In the genomic region with DNA sequence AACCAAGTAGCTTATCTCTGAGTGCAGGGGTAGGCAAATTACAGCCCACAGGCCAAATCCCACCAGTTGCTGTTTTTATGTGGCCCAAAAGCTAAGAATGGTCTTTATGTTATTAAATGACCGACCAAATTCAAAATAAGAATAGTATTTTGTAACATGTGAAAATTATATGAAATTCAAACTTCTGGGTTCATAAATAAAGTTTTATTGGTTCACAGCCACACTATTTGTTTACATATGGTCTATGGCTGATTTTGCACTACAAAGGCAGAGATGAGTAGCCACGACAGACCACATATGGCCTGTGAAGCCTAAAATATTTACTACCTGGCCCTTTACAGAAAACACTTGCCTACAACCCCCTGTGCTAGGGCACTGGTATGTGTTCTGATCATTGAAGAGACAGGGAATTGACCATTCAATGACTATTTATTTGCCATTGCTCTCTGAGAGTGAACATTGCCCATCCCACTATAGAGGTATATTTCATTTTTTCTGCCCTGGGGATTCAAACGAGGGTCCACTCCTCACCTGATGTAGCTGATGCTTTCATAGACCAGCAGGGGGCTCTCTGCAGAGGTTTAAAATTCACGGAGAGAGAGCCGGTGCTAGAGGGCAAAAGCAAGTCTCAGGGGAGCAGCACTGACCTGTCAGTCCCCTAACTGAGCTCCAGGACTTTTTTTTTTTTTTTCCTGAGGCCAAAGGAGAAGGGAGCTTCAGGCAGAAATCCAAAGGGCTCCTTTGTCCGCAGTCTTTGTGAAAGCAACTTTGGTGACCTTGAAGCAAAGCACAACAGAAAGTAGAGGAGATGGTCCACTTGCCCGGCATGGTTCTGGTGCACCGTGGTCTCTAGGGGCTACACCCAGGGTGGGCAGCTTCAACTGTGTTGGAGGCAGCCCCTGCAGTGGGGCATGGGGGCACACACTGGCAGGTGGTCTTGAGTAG, we compare ENCODE assay signal across 8 cellular contexts. TPM values are rescaled to one million over a fixed set of nuclear protein-coding genes. Genes with fewer than 3 reads are reported as not detected.
DNase-seq lines count a peak whose midpoint lies in the region; ATAC-seq, FAIRE-seq and TF ChIP-seq lines count a peak whose summit lies in the region.
"Had no signal": no experiment of that assay in that cellular context is flagged by ENCODE, and none has a peak within 500 bp of the region (broad histone marks: within the 10 kb centered on the region; RNA-seq: fewer than 3 reads in every experiment).

No MANE protein-coding gene starts in this region.

- peak; percentile 48 for FAIRE-seq in keratinocyte (lab: Jason Lieb, UNC)

- H3K4me1 ChIP-seq in keratinocyte (ENCODE audit: control insufficient read depth, extremely low read depth, insufficient read depth, low read length): peaks cover 4% of the 10 kb centered on the region

- H3K79me2 ChIP-seq in keratinocyte (ENCODE audit: control insufficient read depth, insufficient read depth, low read length): no peaks in the 10 kb centered on the region

- ATAC-seq in GM21526 (IDR thresholded peaks at IDR 0.05; ENCODE audit: low FRiP score, unreplicated experiment): no peak

- no peak overlapping the region for H3K27ac ChIP-seq in keratinocyte (ENCODE audit: control insufficient read depth, insufficient read depth, low read length)

- H4K20me1 ChIP-seq in keratinocyte (ENCODE audit: control insufficient read depth, extremely low read depth, insufficient read depth, low read length): no peaks in the 10 kb centered on the region

- DNase-seq in ELF-1 (ENCODE audit: low read depth, low spot score): peak; percentile 65
- peak; percentile 34 for DNase-seq in LHCN-M2 (ENCODE audit: low read depth)
- peak; percentile 39 to 65 for DNase-seq in SHP77 (lab: John Stamatoyannopoulos, UW)
- no peak for DNase-seq in astrocyte of the cerebellum (ENCODE audit: low read depth)
- no peak for DNase-seq in keratinocyte (ENCODE audit: low read depth, low spot score)
- DNase-seq in stimulated activated naive CD4-positive, alpha-beta T cell treated with Interleukin-2 at 50 U/mL for 16 hours (lab: John Stamatoyannopoulos, UW): peak; percentile 26

- H3K4me2 ChIP-seq in keratinocyte (ENCODE audit: control insufficient read depth, extremely low read depth, insufficient read depth, low read depth, low read length): no peak overlapping the region

- H3K9me3 ChIP-seq in keratinocyte (ENCODE audit: control insufficient read depth, low read depth, low read length): no peaks in the 10 kb centered on the region

- peaks cover 11% of the 10 kb centered on the region for H3K27me3 ChIP-seq in keratinocyte (ENCODE audit: control insufficient read depth, extremely low read depth, insufficient read depth, low read length)

- H3K9me1 ChIP-seq in keratinocyte (ENCODE audit: control insufficient read depth, extremely low read depth, insufficient read depth, low read length): no peaks in the 10 kb centered on the region

- TF ChIP-seq CTCF in astrocyte of the cerebellum (IDR thresholded peaks at IDR 0.05; ENCODE audit: low read depth, low read length, missing control alignments) (peak; percentile 84), keratinocyte (optimal IDR thresholded peaks at IDR 0.05 in 1 of 3, IDR thresholded peaks at IDR 0.05 in 1 of 3, conservative IDR thresholded peaks at IDR 0.05 in 1 of 3; ENCODE audit: extremely low read depth in 1 of 3, insufficient read depth in 2 of 3, low read length in 3 of 3) (peak; percentile 56 to 74 (median 71))

- no peak overlapping the region for H2AFZ ChIP-seq in keratinocyte (ENCODE audit: control insufficient read depth, low read length)

- dilution Hi-C loops in keratinocyte (cut with MboI; ENCODE audit: extremely low pct_ligation_motif_present, low sequenced_read_pairs): no loop called here

- H3K36me3 ChIP-seq in keratinocyte (ENCODE audit: control insufficient read depth in 2 of 2, extremely low read depth in 1 of 2, insufficient read depth in 2 of 2, low read length in 2 of 2): no peaks in the 10 kb centered on the region

- H3K4me3 ChIP-seq in astrocyte of the cerebellum (ENCODE audit: low read depth, low read length): no peak overlapping the region
- H3K4me3 ChIP-seq in keratinocyte (ENCODE audit: control insufficient read depth in 2 of 3, extremely low read depth in 1 of 3, insufficient read depth in 2 of 3, low read depth in 1 of 3, low read length in 3 of 3): no peak overlapping the region

- H3K9ac ChIP-seq in keratinocyte (ENCODE audit: control insufficient read depth, extremely low read depth, insufficient read depth, low read length): no peak overlapping the region

- in situ Hi-C loops in astrocyte of the cerebellum (cut with HindIII; ENCODE audit: low sequenced_read_pairs): no loop called here

RNA-seq across cellular contexts. Expression of a gene that starts 7.3 kb away (rescaled TPM):
- total RNA-seq in LHCN-M2 (2014; rRNA removed): 65.1 and 73.9 TPM in 2 replicates
- polyA plus RNA-seq in LHCN-M2 (2012): 53.3 TPM
- 49.7 to 81.0 TPM (median 52.7 TPM) in 3 replicates for polyA plus RNA-seq in keratinocyte
- polyA plus RNA-seq in keratinocyte (2011; ENCODE audit: low read depth): 225 TPM
- 38.2 and 48.0 TPM in 2 replicates for polyA plus RNA-seq in keratinocyte (2011; cell fraction: cytosol; rRNA removed)
- polyA plus RNA-seq in keratinocyte (2011; cell fraction: nucleus; rRNA removed): 71.0 and 93.5 TPM in 2 replicates
- 43.2 and 100 TPM in 2 replicates for polyA plus RNA-seq in keratinocyte (2012; ENCODE audit: low replicate concordance)
- polyA minus RNA-seq in keratinocyte: 27.2 to 64.3 TPM (median 40.2 TPM) in 3 replicates
- polyA minus RNA-seq in keratinocyte (2011; cell fraction: cytosol; rRNA and poly(A)+ RNA removed): 49.5 TPM
- polyA minus RNA-seq in keratinocyte (2011; cell fraction: nucleus; rRNA and poly(A)+ RNA removed): 55.9 and 57.2 TPM in 2 replicates

RNA-seq across cellular contexts. Expression of a gene that starts 31.7 kb away (rescaled TPM):
- not detected in 2 replicates for total RNA-seq in LHCN-M2 (2014; rRNA removed)
- polyA plus RNA-seq in LHCN-M2 (2012): not detected
- polyA plus RNA-seq in keratinocyte: not detected in 3 replicates
- polyA plus RNA-seq in keratinocyte (2011; ENCODE audit: low read depth): not detected
- not detected in 2 replicates for polyA plus RNA-seq in keratinocyte (2011; cell fraction: cytosol; rRNA removed)
- polyA plus RNA-seq in keratinocyte (2011; cell fraction: nucleus; rRNA removed): not detected in 2 replicates
- not detected in 2 replicates for polyA plus RNA-seq in keratinocyte (2012; ENCODE audit: low replicate concordance)
- not detected in 3 replicates for polyA minus RNA-seq in keratinocyte
- polyA minus RNA-seq in keratinocyte (2011; cell fraction: cytosol; rRNA and poly(A)+ RNA removed): not detected
- polyA minus RNA-seq in keratinocyte (2011; cell fraction: nucleus; rRNA and poly(A)+ RNA removed): not detected in 2 replicates
- total RNA-seq: activated CD8-positive, alpha-beta memory T cell treated with anti-CD3 and anti-CD28 coated beads for 36 hours had no signal

RNA-seq across cellular contexts. Expression of a gene that starts 46.3 kb away (rescaled TPM):
- total RNA-seq in LHCN-M2 (2014; rRNA removed): 13.3 and 13.9 TPM in 2 replicates
- polyA plus RNA-seq in LHCN-M2 (2012): 18.7 TPM
- polyA plus RNA-seq in keratinocyte: 0.06 to 0.14 TPM (median 0.06 TPM) in 3 replicates
- not detected for polyA plus RNA-seq in keratinocyte (2011; ENCODE audit: low read depth)
- 0.03 TPM in 1 of 2 replicates, not detected in the other for polyA plus RNA-seq in keratinocyte (2011; cell fraction: cytosol; rRNA removed)
- polyA plus RNA-seq in keratinocyte (2011; cell fraction: nucleus; rRNA removed): 0.04 TPM in 1 of 2 replicates, not detected in the other
- 0.04 and 0.18 TPM in 2 replicates for polyA plus RNA-seq in keratinocyte (2012; ENCODE audit: low replicate concordance)
- 0.13 TPM in 1 of 3 replicates, not detected in the others for polyA minus RNA-seq in keratinocyte
- polyA minus RNA-seq in keratinocyte (2011; cell fraction: cytosol; rRNA and poly(A)+ RNA removed): not detected
- polyA minus RNA-seq in keratinocyte (2011; cell fraction: nucleus; rRNA and poly(A)+ RNA removed): not detected in 2 replicates
- total RNA-seq: activated CD8-positive, alpha-beta memory T cell treated with anti-CD3 and anti-CD28 coated beads for 36 hours had no signal

RNA-seq across cellular contexts. Expression of a gene that starts 48.9 kb away (rescaled TPM):
- total RNA-seq in LHCN-M2 (2014; rRNA removed): 10.6 and 18.6 TPM in 2 replicates
- 5.8 TPM for polyA plus RNA-seq in LHCN-M2 (2012)
- 6.7 to 8.9 TPM (median 7.1 TPM) in 3 replicates for polyA plus RNA-seq in keratinocyte
- polyA plus RNA-seq in keratinocyte (2011; ENCODE audit: low read depth): 11.6 TPM
- 3.9 and 5.9 TPM in 2 replicates for polyA plus RNA-seq in keratinocyte (2011; cell fraction: cytosol; rRNA removed)
- polyA plus RNA-seq in keratinocyte (2011; cell fraction: nucleus; rRNA removed): 12.5 and 16.8 TPM in 2 replicates
- 7.1 and 7.9 TPM in 2 replicates for polyA plus RNA-seq in keratinocyte (2012; ENCODE audit: low replicate concordance)
- 5.3 to 12.3 TPM (median 8.6 TPM) in 3 replicates for polyA minus RNA-seq in keratinocyte
- polyA minus RNA-seq in keratinocyte (2011; cell fraction: cytosol; rRNA and poly(A)+ RNA removed): 6.9 TPM
- polyA minus RNA-seq in keratinocyte (2011; cell fraction: nucleus; rRNA and poly(A)+ RNA removed): 15.0 and 18.6 TPM in 2 replicates

Comparison
In these comparisons a context has a peak if more than half of its experiments do, and no peak if none do; other contexts are left out.
1. DNase-seq: peak in ELF-1 (single experiment), LHCN-M2 (single experiment), SHP77 (2 of 2) and stimulated activated naive CD4-positive, alpha-beta T cell treated with Interleukin-2 at 50 U/mL for 16 hours (single experiment); none in astrocyte of the cerebellum (single experiment) and keratinocyte (single experiment).